Comparison of ENCODE assay signal across 8 cellular contexts in genomic region chr19:12669272-12670158, GRCh38. TPM values are rescaled to one million over a fixed set of nuclear protein-coding genes. Genes with fewer than 3 reads are reported as not detected.
A peak's percentile ranks its signal among the peaks of the same experiment; 100 is the strongest.
DNase-seq lines count a peak whose midpoint lies in the region; TF ChIP-seq lines count a peak whose summit lies in the region.

No MANE protein-coding gene starts in this region.

- WGBS in adipose tissue, 3 donors, result 0 to 1% (median 1%) methylated on average over 64 of the region's 64 CpGs
- WGBS in transverse colon (ENCODE audit: low coverage in 1 of 2), 2 donors, result 0% methylated on average over 9 to 55 of the region's 64 CpGs

- DNase-seq in NCI-H345 (lab: John Stamatoyannopoulos, UW) (peak; percentile 41), NCI-H345 treated with DMSO at 0.1 percent for 48 hours (lab: John Stamatoyannopoulos, UW; ENCODE audit: unreplicated experiment) (no peak), NCI-H1048 (lab: John Stamatoyannopoulos, UW) (peak; percentile 44), SW 1271 (lab: John Stamatoyannopoulos, UW) (peak; percentile 46 to 90), cardiac septum (ENCODE audit: low spot score) (peak; percentile 93), transverse colon (peak; percentile 81)

- peak overlapping the region; percentile 88 for H3K27ac ChIP-seq in adipose tissue (ENCODE audit: low read depth, low read length)
- peak overlapping the region; percentile 95 for H3K27ac ChIP-seq in parathyroid adenoma
- peak overlapping the region; percentile 90 to 95 (median 92) for H3K27ac ChIP-seq in transverse colon

- intact Hi-C loops in cardiac septum (cut with DNase I), result loop anchor here (1.0 to 10.0 kb wide), 3 partner anchors 12 to 175 kb away; partner anchors contain the start of gene DHPS
- intact Hi-C loops in transverse colon (cut with DNase I; ENCODE audit: low total_unique reads), result loop anchor here (5.0 to 10.0 kb wide), 2 partner anchors 95 to 512 kb away; partner anchors contain the start of gene ZNF625

- peaks cover 5% of the 10 kb centered on the region for H3K79me2 ChIP-seq in parathyroid adenoma

- H3K4me3 ChIP-seq in parathyroid adenoma (ENCODE audit: low read depth, low read length), result peak overlapping the region; percentile 97
- peak overlapping the region; percentile 66 to 90 (median 72) for H3K4me3 ChIP-seq in transverse colon

- in situ Hi-C loops in transverse colon (cut with MboI; ENCODE audit: low pct_ligation_motif_present in 1 of 4, low pct_unique_long_range_greater_than_20kb in 1 of 4, low sequenced_read_pairs in 3 of 4), result loop anchor here in 3 of 4 donors (10.0 kb wide), 1 partner anchor 105 kb away; no protein-coding TSS in a partner anchor

- peak; percentile 47 for TF ChIP-seq POLR2A in transverse colon (IDR thresholded peaks at IDR 0.05)

- H3K4me2 ChIP-seq in parathyroid adenoma (ENCODE audit: low read length), result peak overlapping the region; percentile 100

- no peak for TF ChIP-seq EP300 in transverse colon (IDR thresholded peaks at IDR 0.05; ENCODE audit: low read depth)

- peaks cover 10% of the 10 kb centered on the region for H3K4me1 ChIP-seq in parathyroid adenoma
- H3K4me1 ChIP-seq in transverse colon, result peaks cover 19 to 45% (median 36%) of the 10 kb centered on the region in 4 donors

- H3K27me3 ChIP-seq in parathyroid adenoma (ENCODE audit: control insufficient read depth, insufficient read depth, low read length) (no peaks in the 10 kb centered on the region), transverse colon (no peaks in the 10 kb centered on the region)

- H3K36me3 ChIP-seq in parathyroid adenoma (ENCODE audit: control insufficient read depth, insufficient read depth, low read length), result no peaks in the 10 kb centered on the region
- peaks cover 0 to 9% (median 2%) of the 10 kb centered on the region in 4 donors for H3K36me3 ChIP-seq in transverse colon

- H2AFZ ChIP-seq in parathyroid adenoma, result peak overlapping the region; percentile 75

- no peak for TF ChIP-seq CTCF in parathyroid adenoma (IDR thresholded peaks at IDR 0.05)
- TF ChIP-seq CTCF in transverse colon (IDR thresholded peaks at IDR 0.05), result peak in 1 of 5 experiments; percentile 13

- H3K9ac ChIP-seq in parathyroid adenoma, result peak overlapping the region; percentile 24

- H3K9me3 ChIP-seq in parathyroid adenoma (ENCODE audit: control insufficient read depth, low read length) (no peaks in the 10 kb centered on the region), transverse colon (no peaks in the 10 kb centered on the region)

RNA-seq across cellular contexts. Expression of gene WDR83, which starts 2.9 kb away (rescaled TPM):
- 10 to 100 TPM; 11.0 to 16.3 (median 11.8) TPM for polyA plus RNA-seq in adipose tissue
- 10.0 TPM for total RNA-seq in cardiac septum
- total RNA-seq in transverse colon, result 10 to 100 TPM in 1 of 4 donors, 1 to 10 TPM in 2, not detected in 1; 7.6 to 36.3 (median 9.4) TPM

RNA-seq across cellular contexts. Expression of gene MAN2B1, which starts 3.0 kb away (rescaled TPM):
- 10 to 100 TPM; 26.7 to 68.3 (median 44.5) TPM for polyA plus RNA-seq in adipose tissue
- total RNA-seq in cardiac septum (20.6 TPM), transverse colon (100 to 1,000 TPM in 1 of 4 donors, 10 to 100 TPM in 3; 52.4 to 272 (median 70.1) TPM)

RNA-seq across cellular contexts. Expression of gene DHPS, which starts 12.2 kb away (rescaled TPM):
- polyA plus RNA-seq in adipose tissue, result 10 to 100 TPM; 55.8 to 69.6 (median 68.3) TPM
- total RNA-seq in cardiac septum (49.0 TPM), transverse colon (100 to 1,000 TPM; 117 to 139 (median 128) TPM)

RNA-seq across cellular contexts. Expression of gene GNG14, which starts 18.3 kb away (rescaled TPM):
- polyA plus RNA-seq in adipose tissue, result not detected
- total RNA-seq in cardiac septum (not detected), transverse colon (not detected)

RNA-seq across cellular contexts. Expression of gene FBXW9, which starts 26.9 kb away (rescaled TPM):
- 1 to 10 TPM; 3.9 to 7.4 (median 6.6) TPM for polyA plus RNA-seq in adipose tissue
- total RNA-seq in cardiac septum (2.2 TPM), transverse colon (1 to 10 TPM; 3.2 to 8.1 (median 4.9) TPM)
